20 cellular contexts compared by ENCODE assay signal in genomic region chr10:129932996-129933395, GRCh38. TPM values are rescaled to one million over a fixed set of nuclear protein-coding genes. Genes with fewer than 3 reads are reported as not detected.
"Had no signal": no experiment of that assay in that cellular context is flagged by ENCODE, and none has a peak within 500 bp of the region (broad histone marks: within the 10 kb centered on the region; RNA-seq: fewer than 3 reads in every experiment).

No MANE protein-coding gene starts in this region.

- H3K36me3 ChIP-seq: esophagus squamous epithelium, gastroesophageal sphincter, right lobe of liver, stomach, thoracic aorta, transverse colon had no signal

- H3K79me2 ChIP-seq: hepatocyte had no signal

- H3K9me3 Mint-ChIP-seq: effector memory CD8-positive, alpha-beta T cell; naive thymus-derived CD8-positive, alpha-beta T cell had no signal

- H3K36me3 Mint-ChIP-seq: naive thymus-derived CD8-positive, alpha-beta T cell had no signal

- H3K4me1 ChIP-seq: esophagus squamous epithelium, gastroesophageal sphincter, right lobe of liver, stomach, transverse colon had no signal

- H3K4me3 Mint-ChIP-seq: effector memory CD8-positive, alpha-beta T cell; naive thymus-derived CD8-positive, alpha-beta T cell had no signal

- H3K27me3 ChIP-seq: hepatocyte, right lobe of liver, transverse colon had no signal

- H3K27ac Mint-ChIP-seq: effector memory CD8-positive, alpha-beta T cell; progenitor cell of endocrine pancreas had no signal

- H3K27ac ChIP-seq: esophagus squamous epithelium, gastroesophageal sphincter, hepatocyte, right lobe of liver, skin epidermis, stomach, thoracic aorta, transverse colon had no signal

- H2AFZ ChIP-seq: hepatocyte had no signal

- H3K9me3 ChIP-seq: esophagus squamous epithelium, gastroesophageal sphincter, mucosa of descending colon, right lobe of liver, stomach, thoracic aorta, transverse colon had no signal

- DNase-seq: effector memory CD8-positive, alpha-beta T cell; esophagus squamous epithelium; foreskin fibroblast; kidney; left colon; mammary epithelial cell; naive thymus-derived CD8-positive, alpha-beta T cell; stimulated activated CD4-positive, alpha-beta T cell treated with anti-CD3 and anti-CD28 coated beads, Interleukin-12 subunit alpha, Interleukin-12 subunit beta, amount 100 ng/mL, for 4 hours; stimulated activated naive CD4-positive, alpha-beta T cell; stomach; substantia nigra; transverse colon had no signal

- H3K4me2 ChIP-seq: hepatocyte had no signal

- H3K4me3 ChIP-seq: esophagus squamous epithelium, gastroesophageal sphincter, hepatocyte, mucosa of descending colon, right lobe of liver, skin epidermis, stomach, thoracic aorta, transverse colon had no signal

RNA-seq across cellular contexts. Expression of gene EBF3, which starts 31.1 kb away (rescaled TPM):
- total RNA-seq: epithelial cell of proximal tubule; naive thymus-derived CD8-positive, alpha-beta T cell had no signal
- polyA plus RNA-seq: mammary epithelial cell; naive thymus-derived CD8-positive, alpha-beta T cell had no signal
